In genomic region chr16:10968509-10968908, GRCh38 we compare ENCODE assay signal across 23 cellular contexts.
"Had no signal": no experiment of that assay in that cellular context is flagged by ENCODE, and none has a peak within 500 bp of the region (broad histone marks: within the 10 kb centered on the region; RNA-seq: fewer than 3 reads in every experiment).

No MANE protein-coding gene starts in this region.

- H3K4me3 ChIP-seq: gastrocnemius medialis, heart left ventricle, right atrium auricular region, suprapubic skin, transverse colon, uterus had no signal

- H3K27ac Mint-ChIP-seq: activated CD4-positive, alpha-beta memory T cell treated with anti-CD3 and anti-CD28 coated beads, Interleukin-2, amount 10 ng/mL, durations not matched to agents 7 days and 5 days; nephron; progenitor cell of endocrine pancreas had no signal

- H3K9me3 ChIP-seq: gastrocnemius medialis, heart left ventricle, right atrium auricular region, suprapubic skin, transverse colon, uterus had no signal

- H3K4me1 ChIP-seq: uterus had no signal

- DNase-seq: activated CD4-positive, alpha-beta memory T cell treated with anti-CD3 and anti-CD28 coated beads, Interleukin-2, amount 10 ng/mL, durations not matched to agents 7 days and 5 days; activated CD4-positive, alpha-beta T cell treated with anti-CD3 and anti-CD28 coated beads for 48 hours; activated CD4-positive, CD25-positive, alpha-beta regulatory T cell; activated gamma-delta T cell; activated T-cell treated with anti-CD3 and anti-CD28 coated beads, Interleukin-2, amount 50 U/mL, for 4 hours; anterior cingulate cortex; brain microvascular endothelial cell; central memory CD4-positive, alpha-beta T cell; erythroblast; gastrocnemius medialis; kidney; midbrain; stimulated activated CD4-positive, alpha-beta T cell treated with anti-CD3 and anti-CD28 coated beads, Interleukin-2, amount 100 ng/mL, for 24 hours; stimulated activated naive CD8-positive, alpha-beta T cell treated with anti-CD3 and anti-CD28 coated beads, Interleukin-15, amount 100 ng/mL, for 72 hours; SW 1271; transverse colon; uterus had no signal

- ATAC-seq: activated T-cell treated with anti-CD3 and anti-CD28 coated beads, Interleukin-2, amount 50 U/mL, for 4 hours; gastrocnemius medialis; left lobe of liver; stimulated activated naive CD8-positive, alpha-beta T cell treated with anti-CD3 and anti-CD28 coated beads, Interleukin-15, amount 100 ng/mL, for 72 hours had no signal

- H3K36me3 ChIP-seq: uterus had no signal

- H3K27me3 ChIP-seq: brain microvascular endothelial cell, gastrocnemius medialis, heart left ventricle, right atrium auricular region, suprapubic skin, transverse colon, uterus had no signal

- H3K9me3 Mint-ChIP-seq: activated T-cell treated with anti-CD3 and anti-CD28 coated beads, Interleukin-2, amount 50 U/mL, for 4 hours; nephron had no signal

- H3K4me3 Mint-ChIP-seq: activated CD4-positive, alpha-beta memory T cell treated with anti-CD3 and anti-CD28 coated beads, Interleukin-2, amount 10 ng/mL, durations not matched to agents 7 days and 5 days; activated T-cell treated with anti-CD3 and anti-CD28 coated beads, Interleukin-2, amount 50 U/mL, for 4 hours; nephron; stimulated activated naive CD8-positive, alpha-beta T cell treated with anti-CD3 and anti-CD28 coated beads, Interleukin-15, amount 100 ng/mL, for 72 hours had no signal

- H3K27ac ChIP-seq: brain microvascular endothelial cell, gastrocnemius medialis, right atrium auricular region, suprapubic skin, transverse colon, uterus had no signal

- H3K27me3 Mint-ChIP-seq: activated CD4-positive, alpha-beta memory T cell treated with anti-CD3 and anti-CD28 coated beads, Interleukin-2, amount 10 ng/mL, durations not matched to agents 7 days and 5 days; progenitor cell of endocrine pancreas; stimulated activated naive CD8-positive, alpha-beta T cell treated with anti-CD3 and anti-CD28 coated beads, Interleukin-15, amount 100 ng/mL, for 72 hours had no signal
